Comparison of ENCODE assay signal across 9 cellular contexts in genomic region chr3:157082305-157082981, GRCh38.
DNase-seq lines count a peak whose midpoint lies in the region; ATAC-seq, FAIRE-seq and TF ChIP-seq lines count a peak whose summit lies in the region.
"Had no signal": no experiment of that assay in that cellular context is flagged by ENCODE, and none has a peak within 500 bp of the region (broad histone marks: within the 10 kb centered on the region; RNA-seq: fewer than 3 reads in every experiment).

No MANE protein-coding gene starts in this region.

- no peak for FAIRE-seq in D721Med (lab: Jason Lieb, UNC)

- intact Hi-C loops in activated CD8-positive, alpha-beta T cell treated with anti-CD3 and anti-CD28 coated beads for 36 hours (cut with micrococcal nuclease), result loop anchor here (5.0 to 10.0 kb wide), 3 partner anchors 255 to 928 kb away; partner anchors contain the start of genes LEKR1 and SSR3
- intact Hi-C loops in head of caudate nucleus (cut with DNase I), result loop anchor here (10.0 kb wide), 1 partner anchor 258 kb away; the partner anchor contains the start of gene LEKR1

- no peaks in the 10 kb centered on the region for H3K36me3 ChIP-seq in H7 (replicated peaks; ENCODE audit: control insufficient read depth, insufficient read depth, low read length)

- H3K36me3 Mint-ChIP-seq in activated CD8-positive, alpha-beta T cell treated with anti-CD3 and anti-CD28 coated beads for 36 hours (ENCODE audit: low read depth), result no peaks in the 10 kb centered on the region
- no peaks in the 10 kb centered on the region for H3K36me3 Mint-ChIP-seq in stimulated activated memory B cell treated with anti-CD40 and anti-IgM and Interleukin-4, amounts not matched to agents 10 μg/mL and 1 μg/mL and 100 μg/mL, for 72 hours

- peak overlapping the region; percentile 43 for H3K27ac Mint-ChIP-seq in activated CD8-positive, alpha-beta T cell treated with anti-CD3 and anti-CD28 coated beads for 36 hours
- peak overlapping the region; percentile 86 for H3K27ac Mint-ChIP-seq in stimulated activated memory B cell treated with anti-CD40 and anti-IgM and Interleukin-4, amounts not matched to agents 10 μg/mL and 1 μg/mL and 100 μg/mL, for 72 hours
- H3K27ac Mint-ChIP-seq: dendritic cell treated with granulocyte-macrophage colony-stimulating factor and Interleukin-4, amounts not matched to agents 40 ng/mL and 50 ng/mL, for 4 days had no signal

- CTCF ChIA-PET in activated CD8-positive, alpha-beta T cell treated with anti-CD3 and anti-CD28 coated beads for 36 hours (lab: Charles Lee), result interaction anchor here (0.7 to 5.6 kb wide), 28 partner anchors 11 to 1038 kb away, joined by 3 to 57 read pairs (median 5); partner anchors contain the start of gene SSR3

- peaks cover 2% of the 10 kb centered on the region; the same call in 1 of the 2 replicates for H3K27me3 ChIP-seq in H7 (ENCODE audit: control insufficient read depth, insufficient read depth, low read length)

- ATAC-seq in activated CD8-positive, alpha-beta T cell treated with anti-CD3 and anti-CD28 coated beads for 36 hours, result no peak
- ATAC-seq in stimulated activated memory B cell treated with anti-CD40 and anti-IgM and Interleukin-4, amounts not matched to agents 10 μg/mL and 1 μg/mL and 100 μg/mL, for 72 hours, result no peak

- H3K4me3 ChIP-seq in H7 (ENCODE audit: insufficient read depth, low read depth, low read length), result no peak overlapping the region

- no peaks in the 10 kb centered on the region for H3K9me3 Mint-ChIP-seq in activated CD8-positive, alpha-beta T cell treated with anti-CD3 and anti-CD28 coated beads for 36 hours
- no peaks in the 10 kb centered on the region for H3K9me3 Mint-ChIP-seq in stimulated activated memory B cell treated with anti-CD40 and anti-IgM and Interleukin-4, amounts not matched to agents 10 μg/mL and 1 μg/mL and 100 μg/mL, for 72 hours
- H3K9me3 Mint-ChIP-seq: dendritic cell treated with granulocyte-macrophage colony-stimulating factor and Interleukin-4, amounts not matched to agents 40 ng/mL and 50 ng/mL, for 4 days had no signal

- DNase-seq in HK-2 (ENCODE audit: unreplicated experiment) (peak; percentile 45), head of caudate nucleus (peak in 26 of 42 donors; percentile 19 to 71 (median 45)), H7 (no peak), NCI-H2171 treated with DMSO at 0.1 percent for 48 hours (lab: John Stamatoyannopoulos, UW) (no peak), D721Med (ENCODE audit: insufficient read length, low spot score) (no peak)
- no peak for DNase-seq in activated CD8-positive, alpha-beta T cell treated with anti-CD3 and anti-CD28 coated beads for 36 hours
- DNase-seq: NCI-H2171 had no signal

- TF ChIP-seq CTCF in activated CD8-positive, alpha-beta T cell treated with anti-CD3 and anti-CD28 coated beads for 36 hours (IDR thresholded peaks at IDR 0.05), result no peak
- TF ChIP-seq CTCF in D721Med (IDR thresholded peaks at IDR 0.05; ENCODE audit: insufficient read depth, missing control alignments), result no peak

- POLR2A ChIA-PET in activated CD8-positive, alpha-beta T cell treated with anti-CD3 and anti-CD28 coated beads for 36 hours (lab: Charles Lee), result interaction anchor here (0.6 to 0.9 kb wide), 5 partner anchors 63 to 498 kb away, joined by 3 to 4 read pairs (median 3); no protein-coding TSS in a partner anchor

- no peak overlapping the region for H3K4me3 Mint-ChIP-seq in activated CD8-positive, alpha-beta T cell treated with anti-CD3 and anti-CD28 coated beads for 36 hours
- H3K4me3 Mint-ChIP-seq in stimulated activated memory B cell treated with anti-CD40 and anti-IgM and Interleukin-4, amounts not matched to agents 10 μg/mL and 1 μg/mL and 100 μg/mL, for 72 hours, result no peak overlapping the region
- H3K4me3 Mint-ChIP-seq: dendritic cell treated with granulocyte-macrophage colony-stimulating factor and Interleukin-4, amounts not matched to agents 40 ng/mL and 50 ng/mL, for 4 days had no signal

- no peaks in the 10 kb centered on the region for H3K27me3 Mint-ChIP-seq in activated CD8-positive, alpha-beta T cell treated with anti-CD3 and anti-CD28 coated beads for 36 hours
- no peaks in the 10 kb centered on the region for H3K27me3 Mint-ChIP-seq in stimulated activated memory B cell treated with anti-CD40 and anti-IgM and Interleukin-4, amounts not matched to agents 10 μg/mL and 1 μg/mL and 100 μg/mL, for 72 hours

- peaks cover 44% of the 10 kb centered on the region for H3K4me1 Mint-ChIP-seq in activated CD8-positive, alpha-beta T cell treated with anti-CD3 and anti-CD28 coated beads for 36 hours (ENCODE audit: low read depth)
- H3K4me1 Mint-ChIP-seq in stimulated activated memory B cell treated with anti-CD40 and anti-IgM and Interleukin-4, amounts not matched to agents 10 μg/mL and 1 μg/mL and 100 μg/mL, for 72 hours, result peaks cover 38% of the 10 kb centered on the region

Comparison
In these comparisons a context has a peak if more than half of its experiments do, and no peak if none do; other contexts are left out.
1. DNase-seq: peak in HK-2 (single experiment) and head of caudate nucleus (26 of 42); none in activated CD8-positive, alpha-beta T cell treated with anti-CD3 and anti-CD28 coated beads for 36 hours (single experiment), H7 (single experiment), NCI-H2171 treated with DMSO at 0.1 percent for 48 hours (single experiment) and D721Med (single experiment).